ENCODE assay signal across 8 cellular contexts in genomic region chr1:46446646-46447498, GRCh38. TPM values are rescaled to one million over a fixed set of nuclear protein-coding genes. Genes with fewer than 3 reads are reported as not detected.
DNase-seq lines count a peak whose midpoint lies in the region; ATAC-seq, FAIRE-seq and TF ChIP-seq lines count a peak whose summit lies in the region.

No MANE protein-coding gene starts in this region.

- H3K27me3 ChIP-seq in OCI-LY3 (ENCODE audit: low read depth, low read length), result no peaks in the 10 kb centered on the region; the same call in 1 of the 2 replicates

- H3K4me3 ChIP-seq in OCI-LY3 (ENCODE audit: low read length), result no peak overlapping the region

- no peaks in the 10 kb centered on the region for H3K36me3 ChIP-seq in OCI-LY3 (replicated peaks; ENCODE audit: low read depth, low read length)

- H3K9ac ChIP-seq in OCI-LY3 (ENCODE audit: low read length), result no peak overlapping the region

- no peaks in the 10 kb centered on the region for H3K79me2 ChIP-seq in OCI-LY3 (ENCODE audit: low read length)

- no peak overlapping the region for H3K27ac ChIP-seq in OCI-LY3 (ENCODE audit: low read length)

- no peaks in the 10 kb centered on the region for H3K36me3 Mint-ChIP-seq in naive B cell

- peaks cover 17% of the 10 kb centered on the region for H3K4me1 ChIP-seq in OCI-LY3 (ENCODE audit: low read length)

- no peaks in the 10 kb centered on the region for H4K20me1 ChIP-seq in OCI-LY3 (ENCODE audit: insufficient read depth, low read length)

- peaks cover 0 to 3% (median 0%) of the 10 kb centered on the region in 7 donors for H3K9me3 Mint-ChIP-seq in naive B cell

- no peaks in the 10 kb centered on the region for H3K9me3 ChIP-seq in OCI-LY3 (ENCODE audit: insufficient read depth, low read length)

- peak; percentile 56 for ATAC-seq in esophagus mucosa
- ATAC-seq in naive B cell (ENCODE audit: low read depth in 2 of 2), result peak; percentile 47 to 66
- no peak for ATAC-seq in GM21529 (IDR thresholded peaks at IDR 0.05; ENCODE audit: unreplicated experiment)

- H3K27ac Mint-ChIP-seq in naive B cell, result peak overlapping the region in 1 of 6 donors; percentile 59

- H3K4me1 Mint-ChIP-seq in naive B cell, result peaks cover 22 to 32% (median 29%) of the 10 kb centered on the region in 3 donors

- no peak overlapping the region for H2AFZ ChIP-seq in OCI-LY3 (ENCODE audit: low read depth, low read length)

- no peak overlapping the region for H3K4me2 ChIP-seq in OCI-LY3 (ENCODE audit: low read length)

- in situ Hi-C loops in Caki2 (cut with HindIII; ENCODE audit: low pct_unique_long_range_greater_than_20kb, low sequenced_read_pairs), result no loop called here

- H3K27me3 Mint-ChIP-seq in naive B cell, result peaks cover 56 to 94% (median 91%) of the 10 kb centered on the region in 3 donors

- DNase-seq in Caki2 (ENCODE audit: low read depth) (peak; percentile 51), HTR-8/SVneo (ENCODE audit: insufficient read length, low spot score) (peak; percentile 62), activated T-cell treated with anti-CD3 and anti-CD28 coated beads for 48 hours (ENCODE audit: low read depth) (peak; percentile 76), naive B cell (peak; percentile 56)
- DNase-seq in stimulated activated CD8-positive, alpha-beta memory T cell treated with anti-CD3 and anti-CD28 coated beads, Interleukin-7, amount 100 ng/mL, for 4 hours (ENCODE audit: low read depth in 2 of 2), result peak; percentile 43 to 46

- peak overlapping the region in 5 of 8 donors; percentile 17 to 80 (median 53) for H3K4me3 Mint-ChIP-seq in naive B cell

- peak; percentile 76 for TF ChIP-seq CTCF in OCI-LY3 (IDR thresholded peaks at IDR 0.05; ENCODE audit: low read depth, low read length)

- no peak for FAIRE-seq in HTR-8/SVneo (lab: Jason Lieb, UNC)

RNA-seq across cellular contexts. Expression of gene DMBX1, which starts 42.8 kb away (rescaled TPM):
- not detected in 2 replicates for total RNA-seq in Caki2 (2014; rRNA removed; shearing (Covaris generic); ENCODE audit: low replicate concordance)
- not detected for total RNA-seq in esophagus mucosa
- not detected for polyA plus RNA-seq in naive B cell (ENCODE audit: low read depth in 6 of 6)

RNA-seq across cellular contexts. Expression of gene FAAH, which starts 52.8 kb away (rescaled TPM):
- 10.9 and 22.5 TPM in 2 replicates for total RNA-seq in Caki2 (2014; rRNA removed; shearing (Covaris generic); ENCODE audit: low replicate concordance)
- total RNA-seq in esophagus mucosa, result 8.7 TPM
- 1 to 10 TPM in 1 of 6 donors, under 1 TPM in 2, not detected in 3; 0.34 to 1.4 (median 0.61) TPM for polyA plus RNA-seq in naive B cell (ENCODE audit: low read depth in 6 of 6)
